ENCODE assay signal across 15 cellular contexts in the genomic region with DNA sequence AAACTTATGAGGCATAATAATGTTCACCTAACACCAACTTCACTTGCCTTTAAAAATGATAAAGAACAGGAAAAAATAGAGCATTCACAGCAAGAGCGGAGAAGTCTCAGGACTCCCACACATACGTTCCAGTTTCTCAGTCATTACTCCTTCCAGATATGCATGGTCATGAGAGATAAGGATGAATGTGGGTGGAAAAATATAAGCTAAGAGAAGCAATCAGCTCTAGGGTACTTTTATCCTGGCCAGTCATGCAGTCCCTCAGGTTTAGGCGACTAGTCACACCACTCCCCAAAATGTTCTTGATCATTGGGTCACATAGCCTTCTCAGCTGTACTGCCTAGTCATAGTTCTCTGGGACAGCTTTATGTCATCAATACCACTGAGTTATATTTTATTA. TPM values are rescaled to one million over a fixed set of nuclear protein-coding genes. Genes with fewer than 3 reads are reported as not detected.
"Had no signal": no experiment of that assay in that cellular context is flagged by ENCODE, and none has a peak within 500 bp of the region (broad histone marks: within the 10 kb centered on the region; RNA-seq: fewer than 3 reads in every experiment).

No MANE protein-coding gene starts in this region.

- ATAC-seq: left lobe of liver; stimulated activated effector memory CD8-positive, alpha-beta T cell treated with anti-CD3 and anti-CD28 coated beads, Interleukin-12 subunit alpha, Interleukin-12 subunit beta, amount 100 ng/mL, for 72 hours had no signal

- H3K36me3 Mint-ChIP-seq: activated naive CD8-positive, alpha-beta T cell treated with anti-CD3 and anti-CD28 coated beads, Interleukin-2, amount 10 ng/mL, durations not matched to agents 7 days and 5 days; naive B cell; stimulated activated effector memory CD8-positive, alpha-beta T cell treated with anti-CD3 and anti-CD28 coated beads, Interleukin-12 subunit alpha, Interleukin-12 subunit beta, amount 100 ng/mL, for 72 hours had no signal

- DNase-seq: activated CD4-positive, CD25-positive, alpha-beta regulatory T cell treated with anti-CD3 and anti-CD28 coated beads, Interleukin-2, amount 50 U/mL, for 72 hours; activated naive CD4-positive, alpha-beta T cell; activated naive CD8-positive, alpha-beta T cell treated with anti-CD3 and anti-CD28 coated beads, Interleukin-2, amount 10 ng/mL, durations not matched to agents 7 days and 5 days; caudate nucleus; head of caudate nucleus; naive B cell; SW 1271 had no signal

- H3K4me1 Mint-ChIP-seq: activated naive CD8-positive, alpha-beta T cell treated with anti-CD3 and anti-CD28 coated beads, Interleukin-2, amount 10 ng/mL, durations not matched to agents 7 days and 5 days; naive B cell; stimulated activated effector memory CD8-positive, alpha-beta T cell treated with anti-CD3 and anti-CD28 coated beads, Interleukin-12 subunit alpha, Interleukin-12 subunit beta, amount 100 ng/mL, for 72 hours had no signal

- H3K27ac Mint-ChIP-seq: activated naive CD8-positive, alpha-beta T cell treated with anti-CD3 and anti-CD28 coated beads, Interleukin-2, amount 10 ng/mL, durations not matched to agents 7 days and 5 days; activated T-helper 1 cell treated with anti-CD3 and anti-CD28 coated beads, Interleukin-12 subunit alpha, Interleukin-12 subunit beta, Interleukin-2, Interleukin-4 antibody, amounts not matched to agents 30 ng/mL and 10 ng/mL and 1 ng/mL, durations not matched to agents 14 hours and 24 hours and 36 hours; naive B cell; stimulated activated effector memory CD8-positive, alpha-beta T cell treated with anti-CD3 and anti-CD28 coated beads, Interleukin-12 subunit alpha, Interleukin-12 subunit beta, amount 100 ng/mL, for 72 hours had no signal

- H3K27me3 Mint-ChIP-seq: activated naive CD8-positive, alpha-beta T cell treated with anti-CD3 and anti-CD28 coated beads, Interleukin-2, amount 10 ng/mL, durations not matched to agents 7 days and 5 days; naive B cell had no signal

- H3K4me3 Mint-ChIP-seq: activated naive CD8-positive, alpha-beta T cell treated with anti-CD3 and anti-CD28 coated beads, Interleukin-2, amount 10 ng/mL, durations not matched to agents 7 days and 5 days; activated T-helper 1 cell treated with anti-CD3 and anti-CD28 coated beads, Interleukin-12 subunit alpha, Interleukin-12 subunit beta, Interleukin-2, Interleukin-4 antibody, amounts not matched to agents 30 ng/mL and 10 ng/mL and 1 ng/mL, durations not matched to agents 14 hours and 24 hours and 36 hours; naive B cell; stimulated activated effector memory CD8-positive, alpha-beta T cell treated with anti-CD3 and anti-CD28 coated beads, Interleukin-12 subunit alpha, Interleukin-12 subunit beta, amount 100 ng/mL, for 72 hours had no signal

- H3K9me3 Mint-ChIP-seq: activated naive CD8-positive, alpha-beta T cell treated with anti-CD3 and anti-CD28 coated beads, Interleukin-2, amount 10 ng/mL, durations not matched to agents 7 days and 5 days; activated T-helper 1 cell treated with anti-CD3 and anti-CD28 coated beads, Interleukin-12 subunit alpha, Interleukin-12 subunit beta, Interleukin-2, Interleukin-4 antibody, amounts not matched to agents 30 ng/mL and 10 ng/mL and 1 ng/mL, durations not matched to agents 14 hours and 24 hours and 36 hours had no signal

RNA-seq across cellular contexts. Expression of a gene that starts 29.2 kb away (rescaled TPM):
- total RNA-seq: activated CD8-positive, alpha-beta memory T cell treated with anti-CD3 and anti-CD28 coated beads for 36 hours; activated naive CD8-positive, alpha-beta T cell treated with anti-CD3 and anti-CD28 coated beads, Interleukin-2, amount 10 ng/mL, durations not matched to agents 7 days and 5 days; activated T-helper 1 cell treated with anti-CD3 and anti-CD28 coated beads, Interleukin-12 subunit alpha, Interleukin-12 subunit beta, Interleukin-2, Interleukin-4 antibody, amounts not matched to agents 30 ng/mL and 10 ng/mL and 1 ng/mL, durations not matched to agents 14 hours and 24 hours and 36 hours; ascending aorta; left lobe of liver; mammary epithelial cell; mononuclear cell; T-helper 2 cell treated with Interferon-gamma antibody and Interleukin-4, amounts not matched to agents 100 ng/mL and 5 ng/mL, for 36 hours had no signal
